24 cellular contexts compared by ENCODE assay signal in genomic region chr5:177077335-177077734, GRCh38. TPM values are rescaled to one million over a fixed set of nuclear protein-coding genes. Genes with fewer than 3 reads are reported as not detected.
DNase-seq lines count a peak whose midpoint lies in the region; ATAC-seq, FAIRE-seq and TF ChIP-seq lines count a peak whose summit lies in the region.
"Had no signal": no experiment of that assay in that cellular context is flagged by ENCODE, and none has a peak within 500 bp of the region (broad histone marks: within the 10 kb centered on the region; RNA-seq: fewer than 3 reads in every experiment).

No MANE protein-coding gene starts in this region.

- H2AK5ac ChIP-seq in H1 (ENCODE audit: low read depth, low read length): no peak overlapping the region

- H3K27me3 ChIP-seq in RWPE2 (ENCODE audit: insufficient read depth, poor library complexity, severe bottlenecking) (no peaks in the 10 kb centered on the region), H1 (replicated peaks in 1 of 4; ENCODE audit: control insufficient read depth in 3 of 4, extremely low read depth in 1 of 4, insufficient read depth in 3 of 4, low read length in 3 of 4) (no peaks in the 10 kb centered on the region; a peak in 1 of 7 replicates), Karpas-422 (ENCODE audit: low read length) (no peaks in the 10 kb centered on the region)
- H3K27me3 ChIP-seq: adrenal gland, pancreas, SJCRH30, transverse colon had no signal

- TF ChIP-seq POLR2A in H1 (IDR thresholded peaks at IDR 0.05; ENCODE audit: control extremely low read depth in 1 of 2, low read depth in 2 of 2, low read length in 2 of 2): no peak

- no peak overlapping the region for H4K8ac ChIP-seq in H1 (ENCODE audit: extremely low read depth, insufficient read depth, low read length)

- H3K4me2 ChIP-seq in H1 (ENCODE audit: insufficient read depth in 1 of 2, low read depth in 2 of 2, low read length in 2 of 2) (no peak overlapping the region), Karpas-422 (ENCODE audit: low read depth, low read length, poor library complexity, severe bottlenecking) (no peak overlapping the region)
- H3K4me2 ChIP-seq: KMS-11, smooth muscle cell had no signal

- H2BK12ac ChIP-seq in H1 (ENCODE audit: low read depth, low read length): no peak overlapping the region

- WGBS in H1 (ENCODE audit: extremely low coverage in 1 of 2, insufficient coverage in 1 of 2, insufficient read length in 1 of 2, insufficient replicate concordance in 2 of 2, low coverage in 1 of 2, low lambda C conversion rate in 2 of 2, missing lambda C conversion rate in 1 of 2), 2 experiments: 92% methylated on average over 2 of the region's 2 CpGs; no CpG with 5 or more reads in 1 of the 2 experiments

- H3K4me3 ChIP-seq in RWPE2 (ENCODE audit: severe bottlenecking) (no peak overlapping the region), H1 (ENCODE audit: extremely low read depth in 1 of 4, insufficient read depth in 2 of 4, low read depth in 3 of 4, low read length in 4 of 4) (no peak overlapping the region), Karpas-422 (ENCODE audit: low read length) (no peak overlapping the region)
- H3K4me3 ChIP-seq: adrenal gland, heart left ventricle, lung, pancreas, SJCRH30, smooth muscle cell, transverse colon had no signal

- CTCF ChIA-PET in H1 (lab: Charles Lee; ENCODE audit: partially characterized antibody): interaction anchor here (0.8 to 11.8 kb wide), 5 partner anchors 10 to 233 kb away, joined by 3 to 170 read pairs (median 3); no protein-coding TSS in a partner anchor

- H3K9ac ChIP-seq in H1 (replicated peaks in 1 of 4; ENCODE audit: extremely low read depth in 1 of 4, low read depth in 3 of 4, low read length in 3 of 4) (no peak overlapping the region), Karpas-422 (ENCODE audit: low read length) (no peak overlapping the region)
- H3K9ac ChIP-seq: KMS-11 had no signal

- H3K4me1 ChIP-seq in RWPE2 (ENCODE audit: insufficient read depth, poor library complexity, severe bottlenecking) (no peaks in the 10 kb centered on the region), H1 (replicated peaks in 1 of 4; ENCODE audit: control insufficient read depth in 3 of 4, insufficient read depth in 4 of 4, low read length in 3 of 4) (no peaks in the 10 kb centered on the region; a peak in 1 of 7 replicates), Karpas-422 (ENCODE audit: low read length) (peaks cover under 1% of the 10 kb centered on the region)
- H3K4me1 ChIP-seq: adrenal gland, heart left ventricle, pancreas, SJCRH30, transverse colon had no signal

- H4K20me1 ChIP-seq in H1 (replicated peaks in 1 of 2; ENCODE audit: control insufficient read depth in 1 of 2, insufficient read depth in 2 of 2, low read length in 2 of 2): no peaks in the 10 kb centered on the region
- H4K20me1 ChIP-seq in Karpas-422 (ENCODE audit: insufficient read depth, low read depth, low read length): no peaks in the 10 kb centered on the region

- no peak overlapping the region for H3K14ac ChIP-seq in H1 (ENCODE audit: insufficient read length)

- no peak overlapping the region for H3K18ac ChIP-seq in H1 (ENCODE audit: extremely low read depth, low read length)

- H3K23ac ChIP-seq in H1 (ENCODE audit: insufficient read length): no peak overlapping the region

- H3K56ac ChIP-seq in H1 (replicated peaks; ENCODE audit: insufficient read length, low read depth, low read length): no peak overlapping the region

- no peak overlapping the region for H4K91ac ChIP-seq in H1 (replicated peaks; ENCODE audit: insufficient read length, low read length)

- H3K9me3 ChIP-seq in RWPE2 (ENCODE audit: severe bottlenecking): no peaks in the 10 kb centered on the region
- H3K9me3 ChIP-seq in H1 (ENCODE audit: insufficient read depth in 2 of 2, low read depth in 1 of 2, low read length in 1 of 2): no peaks in the 10 kb centered on the region
- no peaks in the 10 kb centered on the region for H3K9me3 ChIP-seq in Karpas-422 (ENCODE audit: low read length)
- H3K9me3 ChIP-seq: adrenal gland, heart left ventricle, pancreas, SJCRH30, transverse colon had no signal

- no peak overlapping the region for H2BK15ac ChIP-seq in H1 (ENCODE audit: low read length)

- no peak overlapping the region for H4K5ac ChIP-seq in H1 (ENCODE audit: insufficient read length, low read depth, low read length)

- H2BK20ac ChIP-seq in H1 (ENCODE audit: low read length): no peak overlapping the region

- no peak overlapping the region for H2BK5ac ChIP-seq in H1 (ENCODE audit: low read depth, low read length)

- H3K79me2 ChIP-seq in H1 (ENCODE audit: control insufficient read depth in 1 of 2, insufficient read depth in 2 of 2, low read length in 2 of 2) (no peaks in the 10 kb centered on the region), Karpas-422 (ENCODE audit: low read length) (no peaks in the 10 kb centered on the region)

- ATAC-seq in RWPE2 (ENCODE audit: low read depth): peak; percentile 47; the same call in 2 of the 3 replicates
- ATAC-seq: activated CD8-positive, alpha-beta T cell treated with anti-CD3 and anti-CD28 coated beads for 36 hours; pancreas had no signal

- DNase-seq in A172 (ENCODE audit: low spot score): peak; percentile 37
- peak; percentile 35 for DNase-seq in ELR (ENCODE audit: low read depth)
- DNase-seq in RWPE2 (ENCODE audit: low spot score): no peak
- DNase-seq in H1 (ENCODE audit: low read depth in 1 of 2, low spot score in 2 of 2): no peak
- DNase-seq in NCI-H774 (lab: John Stamatoyannopoulos, UW): no peak
- DNase-seq in activated CD4-positive, alpha-beta T cell treated with anti-CD3 and anti-CD28 coated beads, Interleukin-2, amount 50 U/mL, for 4 hours: no peak
- DNase-seq in Karpas-422: no peak
- DNase-seq: activated CD4-positive, CD25-positive, alpha-beta regulatory T cell treated with anti-CD3 and anti-CD28 coated beads, Interleukin-2, amount 50 U/mL, for 72 hours; activated CD8-positive, alpha-beta T cell treated with anti-CD3 and anti-CD28 coated beads for 36 hours; adrenal gland; DND-41; erythroblast; H9; NCI-H526 treated with DMSO at 0.1 percent for 48 hours; pancreas; stimulated activated CD4-positive, alpha-beta T cell treated with anti-CD3 and anti-CD28 coated beads, Interleukin-1b, Interleukin-23, amount 100 ng/mL, for 48 hours; transverse colon had no signal

- H2AFZ ChIP-seq in H1 (ENCODE audit: low read length) (no peak overlapping the region), Karpas-422 (ENCODE audit: low read length) (no peak overlapping the region)

- no peak for TF ChIP-seq RAD21 in H1 (IDR thresholded peaks at IDR 0.05 in 1 of 2, conservative IDR thresholded peaks at IDR 0.05 in 1 of 2; ENCODE audit: low read depth in 2 of 2, low read length in 2 of 2)

- no peaks in the 10 kb centered on the region for H3K23me2 ChIP-seq in H1 (ENCODE audit: low read depth, low read length)

- H3K9me2 ChIP-seq in Karpas-422 (replicated peaks; ENCODE audit: insufficient read depth, low read length): no peaks in the 10 kb centered on the region

- H3K36me3 ChIP-seq in RWPE2 (ENCODE audit: low read depth): no peaks in the 10 kb centered on the region
- H3K36me3 ChIP-seq in H1 (ENCODE audit: control insufficient read depth in 2 of 4, insufficient read depth in 4 of 4, low read length in 3 of 4): no peaks in the 10 kb centered on the region
- no peaks in the 10 kb centered on the region for H3K36me3 ChIP-seq in Karpas-422 (ENCODE audit: insufficient read depth, low read length)
- H3K36me3 ChIP-seq: adrenal gland, heart left ventricle, pancreas, SJCRH30, transverse colon had no signal

- no peak for FAIRE-seq in H1 (lab: Jason Lieb, UNC)
- FAIRE-seq: GM18507, pancreas had no signal

- no peak for TF ChIP-seq EP300 in H1 (IDR thresholded peaks at IDR 0.05; ENCODE audit: borderline replicate concordance in 1 of 2, low read depth in 2 of 2, low read length in 2 of 2)

- H3K27ac ChIP-seq in RWPE2 (ENCODE audit: poor library complexity, severe bottlenecking) (no peak overlapping the region), H1 (ENCODE audit: low read depth, low read length) (no peak overlapping the region), Karpas-422 (ENCODE audit: low read length) (no peak overlapping the region)
- H3K27ac ChIP-seq: adrenal gland, C4-2B, heart left ventricle, KMS-11, pancreas, SJCRH30, transverse colon had no signal

- POLR2A ChIA-PET in H1 (lab: Charles Lee; ENCODE audit: partially characterized antibody): interaction anchor here (1.0 to 2.3 kb wide), 3 partner anchors 9 to 54 kb away, joined by 3 to 7 read pairs (median 5); partner anchors contain the start of gene FGFR4

- H2BK120ac ChIP-seq in H1 (replicated peaks; ENCODE audit: low read depth, low read length): no peak overlapping the region

- H3K79me1 ChIP-seq in H1 (ENCODE audit: low read depth, low read length): no peaks in the 10 kb centered on the region

- no peak overlapping the region for H3K4ac ChIP-seq in H1 (replicated peaks; ENCODE audit: insufficient read length, low read depth, low read length)

- no peak for TF ChIP-seq CTCF in RWPE2 (IDR thresholded peaks at IDR 0.05; ENCODE audit: poor library complexity, severe bottlenecking)
- TF ChIP-seq CTCF in H1 (IDR thresholded peaks at IDR 0.05; ENCODE audit: control extremely low read depth in 1 of 3, insufficient read depth in 1 of 3, low read depth in 1 of 3, low read length in 3 of 3): no peak

RNA-seq across cellular contexts. Expression of gene FGFR4, which starts 9.4 kb away (rescaled TPM):
- 9.1 and 10.7 TPM in 2 replicates for total RNA-seq in A172 (2014; rRNA removed; shearing (Covaris generic))
- 74.3 and 88.4 TPM in 2 replicates for total RNA-seq in H1 (2021; fragmentation: NEBNext Ultra II Directional; extraction: Animal tissue kit (Norgen Biotek cat#: 25700))
- polyA plus RNA-seq in H1 (2011; rRNA removed): 61.4 and 90.7 TPM in 2 replicates
- 61.9 TPM for polyA plus RNA-seq in H1 (2011; cell fraction: cytosol; rRNA removed)
- 169 TPM for polyA plus RNA-seq in H1 (2011; cell fraction: nucleus; rRNA removed)
- 32.1 to 76.8 TPM (median 61.9 TPM) in 4 replicates for polyA plus RNA-seq in H1 (2012, experiment 1 of 2)
- polyA plus RNA-seq in H1 (2012, experiment 2 of 2): 57.5 TPM
- polyA plus RNA-seq in H1 (2013, experiment 1 of 2): 76.3 TPM
- 74.6 TPM for polyA plus RNA-seq in H1 (2013, experiment 2 of 2)
- 37.9 and 42.9 TPM in 2 replicates for polyA minus RNA-seq in H1 (2011; rRNA and poly(A)+ RNA removed)
- 68.5 TPM for polyA minus RNA-seq in H1 (2011; cell fraction: cytosol; rRNA and poly(A)+ RNA removed)
- polyA minus RNA-seq in H1 (2011; cell fraction: nucleus; rRNA and poly(A)+ RNA removed): 57.4 TPM
- total RNA-seq in Karpas-422 (2014; rRNA removed; shearing (Covaris generic); ENCODE audit: low replicate concordance): 2.4 and 3.6 TPM in 2 replicates

RNA-seq across cellular contexts. Expression of gene ZNF346, which starts 54.8 kb away (rescaled TPM):
- total RNA-seq in A172 (2014; rRNA removed; shearing (Covaris generic)): 17.6 and 21.1 TPM in 2 replicates
- total RNA-seq in H1 (2021; fragmentation: NEBNext Ultra II Directional; extraction: Animal tissue kit (Norgen Biotek cat#: 25700)): 19.9 and 20.2 TPM in 2 replicates
- polyA plus RNA-seq in H1 (2011; rRNA removed): 20.8 and 20.9 TPM in 2 replicates
- polyA plus RNA-seq in H1 (2011; cell fraction: cytosol; rRNA removed): 22.3 TPM
- 18.0 TPM for polyA plus RNA-seq in H1 (2011; cell fraction: nucleus; rRNA removed)
- polyA plus RNA-seq in H1 (2012, experiment 1 of 2): 17.0 to 21.1 TPM (median 17.9 TPM) in 4 replicates
- polyA plus RNA-seq in H1 (2012, experiment 2 of 2): 10.9 TPM
- 11.0 TPM for polyA plus RNA-seq in H1 (2013, experiment 1 of 2)
- 10.8 TPM for polyA plus RNA-seq in H1 (2013, experiment 2 of 2)
- polyA minus RNA-seq in H1 (2011; rRNA and poly(A)+ RNA removed): 26.8 and 29.2 TPM in 2 replicates
- 14.6 TPM for polyA minus RNA-seq in H1 (2011; cell fraction: cytosol; rRNA and poly(A)+ RNA removed)
- 20.0 TPM for polyA minus RNA-seq in H1 (2011; cell fraction: nucleus; rRNA and poly(A)+ RNA removed)
- total RNA-seq in Karpas-422 (2014; rRNA removed; shearing (Covaris generic); ENCODE audit: low replicate concordance): 26.2 and 35.5 TPM in 2 replicates

RNA-seq across cellular contexts. Expression of gene NSD1, which starts 56.2 kb away (rescaled TPM):
- total RNA-seq in A172 (2014; rRNA removed; shearing (Covaris generic)): 39.9 and 48.6 TPM in 2 replicates
- 165 and 168 TPM in 2 replicates for total RNA-seq in H1 (2021; fragmentation: NEBNext Ultra II Directional; extraction: Animal tissue kit (Norgen Biotek cat#: 25700))
- 21.1 and 22.8 TPM in 2 replicates for polyA plus RNA-seq in H1 (2011; rRNA removed)
- 25.6 TPM for polyA plus RNA-seq in H1 (2011; cell fraction: cytosol; rRNA removed)
- 53.7 TPM for polyA plus RNA-seq in H1 (2011; cell fraction: nucleus; rRNA removed)
- polyA plus RNA-seq in H1 (2012, experiment 1 of 2): 32.3 to 43.6 TPM (median 38.1 TPM) in 4 replicates
- 2.6 TPM for polyA plus RNA-seq in H1 (2012, experiment 2 of 2)
- polyA plus RNA-seq in H1 (2013, experiment 1 of 2): 29.8 TPM
- 29.7 TPM for polyA plus RNA-seq in H1 (2013, experiment 2 of 2)
- polyA minus RNA-seq in H1 (2011; rRNA and poly(A)+ RNA removed): 116 and 150 TPM in 2 replicates
- polyA minus RNA-seq in H1 (2011; cell fraction: cytosol; rRNA and poly(A)+ RNA removed): 81.3 TPM
- polyA minus RNA-seq in H1 (2011; cell fraction: nucleus; rRNA and poly(A)+ RNA removed): 206 TPM
- 70.9 and 76.5 TPM in 2 replicates for total RNA-seq in Karpas-422 (2014; rRNA removed; shearing (Covaris generic); ENCODE audit: low replicate concordance)

Comparison
In these comparisons a context has a peak if more than half of its experiments do, and no peak if none do; other contexts are left out.
1. DNase-seq: peak in A172 (single experiment) and ELR (single experiment); none in RWPE2 (single experiment), H1 (0 of 2), NCI-H774 (single experiment), activated CD4-positive, alpha-beta T cell treated with anti-CD3 and anti-CD28 coated beads, Interleukin-2, amount 50 U/mL, for 4 hours (0 of 2) and Karpas-422 (single experiment).